Comparison of ENCODE assay signal across 1 cellular context in the genomic region with DNA sequence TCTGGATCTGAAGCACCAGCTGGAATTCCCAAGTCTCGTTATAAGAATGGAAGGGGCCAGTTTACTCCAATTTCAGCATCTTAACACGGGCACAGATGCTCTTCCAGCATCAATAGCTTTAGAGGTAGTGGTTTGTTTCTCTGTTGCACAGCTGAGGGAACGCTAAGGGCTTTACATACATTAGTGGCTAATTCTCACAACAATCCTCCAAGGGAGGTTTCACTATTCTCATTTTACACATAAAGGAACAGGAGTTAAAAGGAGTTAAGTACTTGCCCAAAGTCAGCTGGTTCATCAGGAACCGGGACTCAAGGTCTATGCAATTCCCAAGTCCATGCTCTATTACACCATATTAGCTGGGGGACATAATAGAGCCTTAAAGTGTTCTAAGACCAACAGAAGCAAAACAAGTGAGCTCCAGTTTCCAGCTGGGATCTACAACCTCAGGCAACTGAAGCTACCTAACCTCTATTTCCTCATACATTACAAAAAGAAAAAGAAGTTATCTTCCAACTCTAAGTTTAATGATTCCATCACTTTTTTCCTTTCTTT.
TF ChIP-seq lines count a peak whose summit lies in the region.

No MANE protein-coding gene starts in this region.

TF ChIP-seq in HepG2, 621 proteins besides CTCF, POLR2A, EP300 and RAD21:
- TF ChIP-seq ZNF253 (CRISPR knock-in tag; IDR thresholded peaks at IDR 0.05; ENCODE audit: borderline replicate concordance): no peak
- no peak for TF ChIP-seq ZNF350 (CRISPR knock-in tag; IDR thresholded peaks at IDR 0.05; ENCODE audit: borderline replicate concordance, low read depth)
- TF ChIP-seq ZFP36 (IDR thresholded peaks at IDR 0.05; ENCODE audit: borderline replicate concordance, low read depth, low read length, partially characterized antibody): no peak
- TF ChIP-seq RBFOX2 (IDR thresholded peaks at IDR 0.05; ENCODE audit: low read depth, low read length): no peak
- TF ChIP-seq ZNF34 (CRISPR knock-in tag; IDR thresholded peaks at IDR 0.05; ENCODE audit: borderline replicate concordance): no peak
- TF ChIP-seq ZNF678 (CRISPR knock-in tag; IDR thresholded peaks at IDR 0.05): no peak
- TF ChIP-seq, protein P1, sequence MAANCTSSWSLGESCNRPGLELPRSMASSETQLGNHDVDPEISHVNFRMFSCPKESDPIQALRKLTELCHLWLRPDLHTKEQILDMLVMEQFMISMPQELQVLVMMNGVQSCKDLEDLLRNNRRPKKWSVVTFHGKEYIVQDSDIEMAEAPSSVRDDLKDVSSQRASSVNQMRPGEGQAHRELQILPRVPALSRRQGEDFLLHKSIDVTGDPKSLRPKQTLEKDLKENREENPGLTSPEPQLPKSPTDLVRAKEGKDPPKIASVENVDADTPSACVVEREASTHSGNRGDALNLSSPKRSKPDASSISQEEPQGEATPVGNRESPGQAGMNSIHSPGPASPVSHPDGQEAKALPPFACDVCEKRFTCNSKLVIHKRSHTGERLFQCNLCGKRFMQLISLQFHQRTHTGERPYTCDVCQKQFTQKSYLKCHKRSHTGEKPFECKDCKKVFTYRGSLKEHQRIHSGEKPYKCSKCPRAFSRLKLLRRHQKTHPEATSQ (CRISPR knock-in tag; IDR thresholded peaks at IDR 0.05; ENCODE audit: borderline replicate concordance): no peak
- no peak for TF ChIP-seq ZNF446 (CRISPR knock-in tag; IDR thresholded peaks at IDR 0.05)
